ENCODE assay signal across 8 cellular contexts in the genomic region with DNA sequence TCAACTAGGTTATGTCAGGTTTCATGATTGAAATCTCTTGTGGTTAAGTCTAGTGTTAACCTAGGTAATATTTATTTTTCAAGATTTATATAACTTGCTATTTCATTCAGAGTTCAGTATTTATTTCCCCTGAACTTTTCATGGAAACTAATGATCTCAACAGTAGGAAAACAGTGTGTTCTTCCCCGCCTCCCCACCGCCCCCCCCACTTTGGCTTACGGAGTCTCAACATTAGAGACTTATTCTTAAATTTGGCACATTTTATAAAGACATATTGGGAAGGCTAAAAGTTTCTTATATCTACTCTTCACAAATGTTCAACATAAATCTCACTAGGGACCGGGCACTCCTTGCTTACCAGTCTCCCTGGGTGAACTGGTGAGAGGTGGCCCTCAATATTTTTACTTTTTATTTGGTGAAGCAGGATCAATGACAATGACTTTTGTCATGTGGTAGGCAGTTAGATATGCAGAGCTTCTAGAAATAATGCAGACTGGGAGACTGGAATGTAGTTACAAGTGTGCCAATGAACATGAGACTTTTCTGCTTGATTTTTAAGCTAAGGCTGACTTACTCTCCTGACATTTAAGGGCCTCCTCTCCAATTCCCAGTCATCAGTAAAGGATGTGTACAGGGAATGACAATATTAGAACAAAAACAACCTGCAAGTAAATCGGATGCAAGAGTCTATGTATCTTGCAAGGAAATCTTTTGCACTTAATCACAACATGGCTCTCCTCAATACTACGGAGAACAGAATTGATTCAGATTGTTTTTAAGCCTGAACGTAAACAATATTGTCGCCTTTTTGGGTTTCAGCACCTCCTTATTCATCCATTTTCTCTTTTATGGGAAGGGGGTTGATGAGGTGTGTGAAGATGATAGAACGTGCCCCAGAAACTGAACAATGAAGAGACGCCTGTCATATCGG. TPM values are rescaled to one million over a fixed set of nuclear protein-coding genes. Genes with fewer than 3 reads are reported as not detected.
DNase-seq lines count a peak whose midpoint lies in the region; ATAC-seq and TF ChIP-seq lines count a peak whose summit lies in the region.

No MANE protein-coding gene starts in this region.

- peak overlapping the region; percentile 89 for H3K4me3 Mint-ChIP-seq in T-helper 1 cell treated with Interleukin-12 subunit alpha and Interleukin-12 subunit beta and Interleukin-4 antibody, amounts not matched to agents 30 μg/mL and 1 μg/mL, for 36 hours
- peak overlapping the region; percentile 89 for H3K4me3 Mint-ChIP-seq in activated B cell treated with CpG ODN at 0.5 μM for 24 hours

- H3K27me3 ChIP-seq in gastroesophageal sphincter (no peaks in the 10 kb centered on the region), skeletal muscle tissue (ENCODE audit: control insufficient read depth in 3 of 3, insufficient read depth in 3 of 3, low read length in 3 of 3) (no peaks in the 10 kb centered on the region)

- H3K9me3 ChIP-seq in gastroesophageal sphincter (no peaks in the 10 kb centered on the region), skeletal muscle tissue (ENCODE audit: control insufficient read depth in 3 of 3, low read length in 3 of 3) (no peaks in the 10 kb centered on the region)

- H3K27me3 Mint-ChIP-seq in T-helper 1 cell treated with Interleukin-12 subunit alpha and Interleukin-12 subunit beta and Interleukin-4 antibody, amounts not matched to agents 30 μg/mL and 1 μg/mL, for 36 hours (ENCODE audit: low read depth): peaks cover 3% of the 10 kb centered on the region
- no peaks in the 10 kb centered on the region for H3K27me3 Mint-ChIP-seq in activated B cell treated with CpG ODN at 0.5 μM for 24 hours

- DNase-seq in T-helper 1 cell (no peak), activated B cell treated with CpG ODN at 0.5 μM for 24 hours (no peak), midbrain (lab: John Stamatoyannopoulos, UW) (no peak), kidney glomerular epithelial cell (lab: John Stamatoyannopoulos, UW) (no peak)
- DNase-seq in stimulated activated CD4-positive, alpha-beta T cell treated with anti-CD3 and anti-CD28 coated beads, Interleukin-1b, Interleukin-23, amount 100 ng/mL, for 48 hours: no peak

- H3K36me3 ChIP-seq in gastroesophageal sphincter (no peaks in the 10 kb centered on the region), skeletal muscle tissue (ENCODE audit: control insufficient read depth in 3 of 3, insufficient read depth in 3 of 3, low read length in 3 of 3) (no peaks in the 10 kb centered on the region)

- peak overlapping the region; percentile 95 to 98 (median 95) for H3K9ac ChIP-seq in skeletal muscle tissue (ENCODE audit: low read depth in 1 of 3, low read length in 3 of 3)

- H3K9me3 Mint-ChIP-seq in T-helper 1 cell treated with Interleukin-12 subunit alpha and Interleukin-12 subunit beta and Interleukin-4 antibody, amounts not matched to agents 30 μg/mL and 1 μg/mL, for 36 hours: no peaks in the 10 kb centered on the region
- no peaks in the 10 kb centered on the region for H3K9me3 Mint-ChIP-seq in activated B cell treated with CpG ODN at 0.5 μM for 24 hours

- ATAC-seq in activated B cell treated with CpG ODN at 0.5 μM for 24 hours (ENCODE audit: low read depth): no peak
- no peak for ATAC-seq in gastroesophageal sphincter

- H3K4me1 ChIP-seq in gastroesophageal sphincter (peaks cover 4 to 50% (median 16%) of the 10 kb centered on the region in 3 donors), skeletal muscle tissue (ENCODE audit: control insufficient read depth in 3 of 3, insufficient read depth in 3 of 3, low read length in 3 of 3) (peaks cover 4 to 26% (median 17%) of the 10 kb centered on the region in 3 donors)

- POLR2A ChIA-PET in activated B cell treated with CpG ODN at 0.5 μM for 24 hours (lab: Charles Lee): interaction anchor here (0.6 kb wide), 1 partner anchor 241 kb away, joined by 3 read pairs; no protein-coding TSS in a partner anchor

- H3K4me3 ChIP-seq in gastroesophageal sphincter (peak overlapping the region; percentile 81 to 94), skeletal muscle tissue (ENCODE audit: low read length in 3 of 3) (peak overlapping the region; percentile 71 to 92 (median 90))

- TF ChIP-seq POLR2A in gastroesophageal sphincter (IDR thresholded peaks at IDR 0.05): no peak

- intact Hi-C loops in activated B cell treated with CpG ODN at 0.5 μM for 24 hours (cut with micrococcal nuclease): loop anchor here (1.0 to 10.0 kb wide), 9 partner anchors 240 to 1777 kb away; a partner anchor contains a TSS

- no peak for TF ChIP-seq CTCF in activated B cell treated with CpG ODN at 0.5 μM for 24 hours (IDR thresholded peaks at IDR 0.05)
- TF ChIP-seq CTCF in gastroesophageal sphincter (IDR thresholded peaks at IDR 0.05): no peak

- WGBS in gastroesophageal sphincter (ENCODE audit: low coverage in 1 of 2), 2 donors: 19 to 23% methylated on average over 6 to 11 of the region's 11 CpGs

- CTCF ChIA-PET in activated B cell treated with CpG ODN at 0.5 μM for 24 hours (lab: Charles Lee): no interaction called here

- H3K4me1 Mint-ChIP-seq in T-helper 1 cell treated with Interleukin-12 subunit alpha and Interleukin-12 subunit beta and Interleukin-4 antibody, amounts not matched to agents 30 μg/mL and 1 μg/mL, for 36 hours (ENCODE audit: low read depth): peaks cover 38% of the 10 kb centered on the region
- peaks cover 54% of the 10 kb centered on the region for H3K4me1 Mint-ChIP-seq in activated B cell treated with CpG ODN at 0.5 μM for 24 hours

- TF ChIP-seq EP300 in gastroesophageal sphincter (IDR thresholded peaks at IDR 0.05): no peak

- peak overlapping the region; percentile 94 for H3K27ac Mint-ChIP-seq in T-helper 1 cell treated with Interleukin-12 subunit alpha and Interleukin-12 subunit beta and Interleukin-4 antibody, amounts not matched to agents 30 μg/mL and 1 μg/mL, for 36 hours
- peak overlapping the region; percentile 91 for H3K27ac Mint-ChIP-seq in activated B cell treated with CpG ODN at 0.5 μM for 24 hours

- H3K27ac ChIP-seq in gastroesophageal sphincter (peak overlapping the region; percentile 85 to 99 (median 95)), skeletal muscle tissue (ENCODE audit: low read depth, low read length) (peak overlapping the region; percentile 91)

- H3K36me3 Mint-ChIP-seq in T-helper 1 cell treated with Interleukin-12 subunit alpha and Interleukin-12 subunit beta and Interleukin-4 antibody, amounts not matched to agents 30 μg/mL and 1 μg/mL, for 36 hours (ENCODE audit: low read depth): peaks cover 3% of the 10 kb centered on the region
- H3K36me3 Mint-ChIP-seq in activated B cell treated with CpG ODN at 0.5 μM for 24 hours (ENCODE audit: low read depth): peaks cover 9% of the 10 kb centered on the region

RNA-seq across cellular contexts. Expression of a gene that starts 1.6 kb away (rescaled TPM):
- total RNA-seq in activated B cell treated with CpG ODN at 0.5 μM for 24 hours (43.3 and 46.0 TPM in 2 replicates), gastroesophageal sphincter (10 to 100 TPM; 42.5 to 62.4 (median 52.3) TPM), skeletal muscle tissue (45.4 TPM)
